ENCODE assay signal across 8 cellular contexts in genomic region chr6:118893095-118893881, GRCh38. TPM values are rescaled to one million over a fixed set of nuclear protein-coding genes. Genes with fewer than 3 reads are reported as not detected.
A peak's percentile ranks its signal among the peaks of the same experiment; 100 is the strongest.
DNase-seq lines count a peak whose midpoint lies in the region; ATAC-seq and TF ChIP-seq lines count a peak whose summit lies in the region.

No MANE protein-coding gene starts in this region.

- H3K27ac Mint-ChIP-seq in activated T-cell treated with anti-CD3 and anti-CD28 coated beads, Interleukin-2, amount 50 U/mL, for 72 hours, result peak overlapping the region; percentile 99

- DNase-seq in Ammon's horn (ENCODE audit: low spot score) (peak; percentile 26), NCI-H345 treated with DMSO at 0.1 percent for 48 hours (lab: John Stamatoyannopoulos, UW; ENCODE audit: unreplicated experiment) (peak; percentile 68), fibroblast of the conjunctiva (ENCODE audit: low read depth) (peak; percentile 62), osteoblast (ENCODE audit: insufficient read length, low spot score, missing footprints) (no peak), mesenteric fat pad (ENCODE audit: low spot score) (no peak)
- peak in 1 of 2 donors; percentile 57 for DNase-seq in activated T-cell treated with anti-CD3 and anti-CD28 coated beads, Interleukin-2, amount 50 U/mL, for 72 hours

- peak; percentile 23 for ATAC-seq in GM18907 (IDR thresholded peaks at IDR 0.05; ENCODE audit: unreplicated experiment)
- peak; percentile 12 for ATAC-seq in HG03432 (IDR thresholded peaks at IDR 0.05; ENCODE audit: unreplicated experiment)
- peak; percentile 36 to 43 for ATAC-seq in activated T-cell treated with anti-CD3 and anti-CD28 coated beads, Interleukin-2, amount 50 U/mL, for 72 hours (replicated peaks in 1 of 2)

- peak overlapping the region; percentile 87 for H3K4me3 ChIP-seq in osteoblast (ENCODE audit: insufficient read depth, low read length)

- H3K4me1 ChIP-seq in osteoblast (ENCODE audit: insufficient read depth, low read length), result peaks cover 31% of the 10 kb centered on the region

- H3K27ac ChIP-seq in osteoblast (ENCODE audit: low read depth, low read length), result peak overlapping the region; percentile 90

- H3K4me1 Mint-ChIP-seq in activated T-cell treated with anti-CD3 and anti-CD28 coated beads, Interleukin-2, amount 50 U/mL, for 72 hours (ENCODE audit: low read depth), result peaks cover 45% of the 10 kb centered on the region

- no peaks in the 10 kb centered on the region for H3K27me3 Mint-ChIP-seq in activated T-cell treated with anti-CD3 and anti-CD28 coated beads, Interleukin-2, amount 50 U/mL, for 72 hours (ENCODE audit: low read depth)

- H3K79me2 ChIP-seq in osteoblast (ENCODE audit: insufficient read depth, low read length), result peaks cover 76% of the 10 kb centered on the region

- peak overlapping the region; percentile 98 for H3K4me3 Mint-ChIP-seq in activated T-cell treated with anti-CD3 and anti-CD28 coated beads, Interleukin-2, amount 50 U/mL, for 72 hours

- H3K9me3 ChIP-seq in osteoblast (ENCODE audit: low read depth, low read length), result no peaks in the 10 kb centered on the region

- H3K27me3 ChIP-seq in osteoblast (ENCODE audit: insufficient read depth, low read length), result no peaks in the 10 kb centered on the region

- no peak for TF ChIP-seq CTCF in osteoblast (IDR thresholded peaks at IDR 0.05; ENCODE audit: extremely low read depth, low read depth, low read length)

- H3K36me3 Mint-ChIP-seq in activated T-cell treated with anti-CD3 and anti-CD28 coated beads, Interleukin-2, amount 50 U/mL, for 72 hours (ENCODE audit: insufficient read depth in 2 of 2), result peaks cover 7 to 9% of the 10 kb centered on the region in 2 donors

- H4K20me1 ChIP-seq in osteoblast (ENCODE audit: insufficient read depth, low read length), result no peaks in the 10 kb centered on the region

- peak overlapping the region; percentile 86 for H2AFZ ChIP-seq in osteoblast (ENCODE audit: low read length)

- no peaks in the 10 kb centered on the region for H3K36me3 ChIP-seq in osteoblast (ENCODE audit: insufficient read depth, low read length)

- peak overlapping the region; percentile 83 for H3K4me2 ChIP-seq in osteoblast (ENCODE audit: insufficient read depth, low read length)

- H3K9me3 Mint-ChIP-seq in activated T-cell treated with anti-CD3 and anti-CD28 coated beads, Interleukin-2, amount 50 U/mL, for 72 hours, result no peaks in the 10 kb centered on the region

RNA-seq across cellular contexts. Expression of gene ASF1A, which starts 0.7 kb away (rescaled TPM):
- 10 to 100 TPM; 45.6 to 58.4 TPM for total RNA-seq in activated T-cell treated with anti-CD3 and anti-CD28 coated beads, Interleukin-2, amount 50 U/mL, for 72 hours
- total RNA-seq in osteoblast (15.2 and 16.2 TPM in 2 replicates), mesenteric fat pad (11.4 TPM)

RNA-seq across cellular contexts. Expression of gene MCM9, which starts 41.7 kb away (rescaled TPM):
- 10 to 100 TPM; 18.4 to 22.9 TPM for total RNA-seq in activated T-cell treated with anti-CD3 and anti-CD28 coated beads, Interleukin-2, amount 50 U/mL, for 72 hours
- 15.2 and 17.1 TPM in 2 replicates for total RNA-seq in osteoblast
- total RNA-seq in mesenteric fat pad, result 9.4 TPM

Comparison
In these comparisons a context has a peak if more than half of its experiments do, and no peak if none do; other contexts are left out.
1. DNase-seq: peak in Ammon's horn (single experiment), NCI-H345 treated with DMSO at 0.1 percent for 48 hours (single experiment) and fibroblast of the conjunctiva (single experiment); none in osteoblast (single experiment) and mesenteric fat pad (single experiment).
2. Peak in every context shown above with its lines, with median percentiles within 50 percentile points of each other: ATAC-seq.